7 cellular contexts compared by ENCODE assay signal in genomic region chr12:110282343-110282860, GRCh38. TPM values are rescaled to one million over a fixed set of nuclear protein-coding genes. Genes with fewer than 3 reads are reported as not detected.
A peak's percentile ranks its signal among the peaks of the same experiment; 100 is the strongest.
DNase-seq lines count a peak whose midpoint lies in the region; ATAC-seq and TF ChIP-seq lines count a peak whose summit lies in the region.

No MANE protein-coding gene starts in this region.

- H3K27me3 Mint-ChIP-seq in stimulated activated naive CD8-positive, alpha-beta T cell treated with anti-CD3 and anti-CD28 coated beads, Interleukin-15, amount 100 ng/mL, for 72 hours, result peaks cover 8% of the 10 kb centered on the region

- peaks cover 41% of the 10 kb centered on the region for H3K36me3 ChIP-seq in SU-DHL-6 (ENCODE audit: low read length)

- no peaks in the 10 kb centered on the region for H3K9me3 Mint-ChIP-seq in stimulated activated naive CD8-positive, alpha-beta T cell treated with anti-CD3 and anti-CD28 coated beads, Interleukin-15, amount 100 ng/mL, for 72 hours

- peak overlapping the region; percentile 93 for H3K4me3 ChIP-seq in HFF-Myc (replicated peaks; ENCODE audit: low read depth, low read length)
- peak overlapping the region; percentile 78 for H3K4me3 ChIP-seq in SU-DHL-6 (ENCODE audit: insufficient read depth, low read length, poor library complexity, severe bottlenecking)
- H3K4me3 ChIP-seq in right cardiac atrium (ENCODE audit: low read length), result peak overlapping the region; percentile 96

- H3F3A ChIP-seq in SU-DHL-6 (ENCODE audit: insufficient read depth), result peaks cover 14% of the 10 kb centered on the region

- no peaks in the 10 kb centered on the region for H3K9me3 ChIP-seq in SU-DHL-6 (ENCODE audit: insufficient read depth, low read length)
- no peaks in the 10 kb centered on the region for H3K9me3 ChIP-seq in right cardiac atrium (ENCODE audit: control insufficient read depth, low read length)

- no peak overlapping the region for H2AFZ ChIP-seq in SU-DHL-6 (ENCODE audit: low read depth, low read length, severe bottlenecking)

- no peak for ATAC-seq in right cardiac atrium
- ATAC-seq in stimulated activated naive CD8-positive, alpha-beta T cell treated with anti-CD3 and anti-CD28 coated beads, Interleukin-15, amount 100 ng/mL, for 72 hours, result no peak

- peaks cover 51% of the 10 kb centered on the region for H3K4me1 Mint-ChIP-seq in stimulated activated naive CD8-positive, alpha-beta T cell treated with anti-CD3 and anti-CD28 coated beads, Interleukin-15, amount 100 ng/mL, for 72 hours

- H3K4me3 Mint-ChIP-seq in stimulated activated naive CD8-positive, alpha-beta T cell treated with anti-CD3 and anti-CD28 coated beads, Interleukin-15, amount 100 ng/mL, for 72 hours, result peak overlapping the region; percentile 84 to 88

- TF ChIP-seq CTCF in HFF-Myc (IDR thresholded peaks at IDR 0.05; ENCODE audit: low read depth, low read length, missing control alignments) (no peak), SU-DHL-6 (IDR thresholded peaks at IDR 0.05; ENCODE audit: insufficient read depth, low read length, poor library complexity, severe bottlenecking) (no peak)

- DNase-seq in HFF-Myc (ENCODE audit: extremely low read depth, low read depth), result no peak
- DNase-seq in right cardiac atrium, result no peak
- no peak for DNase-seq in stimulated activated naive CD8-positive, alpha-beta T cell treated with anti-CD3 and anti-CD28 coated beads, Interleukin-15, amount 100 ng/mL, for 72 hours
- no peak for DNase-seq in superior temporal gyrus (ENCODE audit: extremely low spot score)
- DNase-seq in NCI-H1105 (lab: John Stamatoyannopoulos, UW), result no peak
- DNase-seq in NCI-H1417 (lab: John Stamatoyannopoulos, UW), result no peak

- H3K9me2 ChIP-seq in SU-DHL-6 (replicated peaks; ENCODE audit: insufficient read depth, low read length), result no peaks in the 10 kb centered on the region

- H3K9ac ChIP-seq in SU-DHL-6 (ENCODE audit: low read length), result peak overlapping the region; percentile 88

- intact Hi-C loops in right cardiac atrium (cut with DNase I), result loop anchor here in 3 of 4 donors (5.0 to 10.0 kb wide), 2 partner anchors 35 to 58 kb away; no protein-coding TSS in a partner anchor

- H3K27ac ChIP-seq in SU-DHL-6 (ENCODE audit: low read depth, low read length) (peak overlapping the region; percentile 74), right cardiac atrium (ENCODE audit: low read length) (peak overlapping the region; percentile 87)

- WGBS in right cardiac atrium, result under 1% methylated on average over 7 of the region's 7 CpGs

- H3K27me3 ChIP-seq in SU-DHL-6 (ENCODE audit: low read length), result no peaks in the 10 kb centered on the region
- H3K27me3 ChIP-seq in right cardiac atrium (ENCODE audit: control insufficient read depth, insufficient read depth), result no peaks in the 10 kb centered on the region

- peaks cover 2% of the 10 kb centered on the region for H3K4me1 ChIP-seq in right cardiac atrium (ENCODE audit: control insufficient read depth, insufficient read depth, low read length)

- H3K4me2 ChIP-seq in SU-DHL-6 (ENCODE audit: low read depth, low read length, poor library complexity, severe bottlenecking), result peak overlapping the region; percentile 95

- H3K79me2 ChIP-seq in SU-DHL-6 (ENCODE audit: insufficient read depth, low read length), result peaks cover 59% of the 10 kb centered on the region

- H4K20me1 ChIP-seq in SU-DHL-6 (ENCODE audit: low read depth, low read length), result peaks cover 44% of the 10 kb centered on the region

- H3K27ac Mint-ChIP-seq in stimulated activated naive CD8-positive, alpha-beta T cell treated with anti-CD3 and anti-CD28 coated beads, Interleukin-15, amount 100 ng/mL, for 72 hours, result peak overlapping the region; percentile 87 to 97

RNA-seq across cellular contexts. Expression of gene ATP2A2, which starts 1.4 kb away (rescaled TPM):
- 1,000 to 10,000 TPM; 2,744 to 3,920 (median 3,065) TPM for total RNA-seq in right cardiac atrium
- polyA plus RNA-seq in right cardiac atrium, result 1,499 TPM
